8 cellular contexts compared by ENCODE assay signal in genomic region chr2:108678198-108678651, GRCh38. TPM values are rescaled to one million over a fixed set of nuclear protein-coding genes. Genes with fewer than 3 reads are reported as not detected.
DNase-seq lines count a peak whose midpoint lies in the region; TF ChIP-seq lines count a peak whose summit lies in the region.
"Not testable (repeated sequence)": the region's sequence is repeated elsewhere in the genome, so short reads cannot be mapped to it uniquely, and the experiment has no call there.

No MANE protein-coding gene starts in this region.

- peaks cover 11% of the 10 kb centered on the region for H3K4me1 ChIP-seq in ACC112 (ENCODE audit: control insufficient read depth, insufficient read depth, low read length, unreplicated experiment)
- H3K4me1 ChIP-seq in PC-9 (replicated peaks; ENCODE audit: insufficient read depth): peaks cover 25% of the 10 kb centered on the region
- H3K4me1 ChIP-seq in esophagus muscularis mucosa: peaks cover 0 to 38% (median 27%) of the 10 kb centered on the region in 4 donors

- H3K27me3 ChIP-seq in ACC112 (ENCODE audit: insufficient read depth, low read length); PC-9 (ENCODE audit: insufficient read depth, low read depth); esophagus muscularis mucosa: not testable (repeated sequence)

- H3K4me2 ChIP-seq in PC-9: peak overlapping the region; percentile 75

- not testable (repeated sequence) for H3K9me3 ChIP-seq in PC-9 (ENCODE audit: insufficient read depth, low read depth); esophagus muscularis mucosa

- H3K4me3 Mint-ChIP-seq in activated T-helper 2 cell treated with anti-CD3 and anti-CD28 coated beads, Interferon-gamma antibody, Interleukin-2, Interleukin-4, amounts not matched to agents 10 μg/mL and 5 μg/mL and 100 μg/mL, durations not matched to agents 14 hours and 24 hours and 36 hours (ENCODE audit: low read depth); progenitor cell of endocrine pancreas (ENCODE audit: low read depth): not testable (repeated sequence)

- peak overlapping the region; percentile 43 for H3K27ac Mint-ChIP-seq in activated T-helper 2 cell treated with anti-CD3 and anti-CD28 coated beads, Interferon-gamma antibody, Interleukin-2, Interleukin-4, amounts not matched to agents 10 μg/mL and 5 μg/mL and 100 μg/mL, durations not matched to agents 14 hours and 24 hours and 36 hours
- peak overlapping the region; percentile 82 for H3K27ac Mint-ChIP-seq in progenitor cell of endocrine pancreas

- intact Hi-C loops in PC-9 (cut with micrococcal nuclease; ENCODE audit: unreplicated experiment); activated T-helper 2 cell treated with anti-CD3 and anti-CD28 coated beads, Interferon-gamma antibody, Interleukin-2, Interleukin-4, amounts not matched to agents 10 μg/mL and 5 μg/mL and 100 μg/mL, durations not matched to agents 14 hours and 24 hours and 36 hours (cut with micrococcal nuclease); esophagus muscularis mucosa (cut with DNase I): not testable (repeated sequence)

- H3K9me3 Mint-ChIP-seq in activated T-helper 2 cell treated with anti-CD3 and anti-CD28 coated beads, Interferon-gamma antibody, Interleukin-2, Interleukin-4, amounts not matched to agents 10 μg/mL and 5 μg/mL and 100 μg/mL, durations not matched to agents 14 hours and 24 hours and 36 hours; progenitor cell of endocrine pancreas (ENCODE audit: low read depth): not testable (repeated sequence)

- CTCF ChIA-PET in PC-9 (lab: Charles Lee): not testable (repeated sequence)

- POLR2A ChIA-PET in PC-9 (lab: Charles Lee; ENCODE audit: unreplicated experiment): not testable (repeated sequence)

- BruUV-seq in PC-9 (replicated peaks; lab: Mats Ljungman, UMichigan): not testable (repeated sequence)

- H3K4me3 ChIP-seq in ACC112 (ENCODE audit: low read depth, low read length); esophagus muscularis mucosa: not testable (repeated sequence)
- peak overlapping the region; percentile 41; the same call in 1 of the 2 replicates for H3K4me3 ChIP-seq in PC-9

- not testable (repeated sequence) for H4K20me1 ChIP-seq in PC-9 (ENCODE audit: insufficient read depth)

- not testable (repeated sequence) for TF ChIP-seq POLR2A in esophagus muscularis mucosa (IDR thresholded peaks at IDR 0.05; ENCODE audit: low read depth)

- not testable (repeated sequence) for H3K9me2 ChIP-seq in PC-9 (ENCODE audit: insufficient read depth)

- WGBS in esophagus muscularis mucosa: 35% methylated on average over 4 of the region's 4 CpGs

- H3F3A ChIP-seq in PC-9 (ENCODE audit: insufficient read depth, low read depth): peaks cover 11% of the 10 kb centered on the region; the same call in 1 of the 2 replicates

- not testable (repeated sequence) for H3K79me2 ChIP-seq in ACC112 (ENCODE audit: control insufficient read depth, insufficient read depth, low read length, unreplicated experiment); PC-9 (ENCODE audit: low read depth)

- H3K36me3 ChIP-seq in ACC112 (ENCODE audit: insufficient read depth, low read length); PC-9 (ENCODE audit: low read depth): not testable (repeated sequence)
- H3K36me3 ChIP-seq in esophagus muscularis mucosa: peaks cover 4 to 53% (median 24%) of the 10 kb centered on the region in 4 donors

- H3K27ac ChIP-seq in ACC112 (ENCODE audit: low read depth, low read length) (peak overlapping the region; percentile 40; the same call in 1 of the 2 replicates), PC-9 (peak overlapping the region; percentile 82), esophagus muscularis mucosa (replicated peaks in 1 of 4) (peak overlapping the region; percentile 6 to 63 (median 36))

- peaks cover 38% of the 10 kb centered on the region for H3K36me3 Mint-ChIP-seq in activated T-helper 2 cell treated with anti-CD3 and anti-CD28 coated beads, Interferon-gamma antibody, Interleukin-2, Interleukin-4, amounts not matched to agents 10 μg/mL and 5 μg/mL and 100 μg/mL, durations not matched to agents 14 hours and 24 hours and 36 hours (ENCODE audit: low read depth)
- H3K36me3 Mint-ChIP-seq in progenitor cell of endocrine pancreas (ENCODE audit: insufficient read depth): not testable (repeated sequence)

- not testable (repeated sequence) for H2AFZ ChIP-seq in ACC112 (ENCODE audit: low read length, unreplicated experiment)
- 0 out of 2 replicates have a peak overlapping the region, but pooled peaks have one; percentile 52 for H2AFZ ChIP-seq in PC-9

- not testable (repeated sequence) for TF ChIP-seq CTCF in PC-9 (conservative IDR thresholded peaks at IDR 0.05); esophagus muscularis mucosa (IDR thresholded peaks at IDR 0.05); progenitor cell of endocrine pancreas (IDR thresholded peaks at IDR 0.05; ENCODE audit: unreplicated experiment)

- not testable (repeated sequence) for TF ChIP-seq EP300 in esophagus muscularis mucosa (IDR thresholded peaks at IDR 0.05)

- not testable (repeated sequence) for H3K27me3 Mint-ChIP-seq in activated T-helper 2 cell treated with anti-CD3 and anti-CD28 coated beads, Interferon-gamma antibody, Interleukin-2, Interleukin-4, amounts not matched to agents 10 μg/mL and 5 μg/mL and 100 μg/mL, durations not matched to agents 14 hours and 24 hours and 36 hours (ENCODE audit: low read depth); progenitor cell of endocrine pancreas

- peaks cover 17% of the 10 kb centered on the region for H3K4me1 Mint-ChIP-seq in activated T-helper 2 cell treated with anti-CD3 and anti-CD28 coated beads, Interferon-gamma antibody, Interleukin-2, Interleukin-4, amounts not matched to agents 10 μg/mL and 5 μg/mL and 100 μg/mL, durations not matched to agents 14 hours and 24 hours and 36 hours (ENCODE audit: low read depth)
- peaks cover 16% of the 10 kb centered on the region for H3K4me1 Mint-ChIP-seq in progenitor cell of endocrine pancreas (ENCODE audit: low read depth)

- DNase-seq in GM03348 (ENCODE audit: low spot score): peak; percentile 35
- DNase-seq in NCI-H128 (lab: John Stamatoyannopoulos, UW; ENCODE audit: unreplicated experiment): peak; percentile 19
- peak; percentile 19 to 83 for DNase-seq in PC-9
- DNase-seq in activated T-helper 2 cell treated with anti-CD3 and anti-CD28 coated beads, Interferon-gamma antibody, Interleukin-2, Interleukin-4, amounts not matched to agents 10 μg/mL and 5 μg/mL and 100 μg/mL, durations not matched to agents 14 hours and 24 hours and 36 hours (ENCODE audit: low spot score); esophagus muscularis mucosa (ENCODE audit: extremely low spot score); progenitor cell of endocrine pancreas (ENCODE audit: low spot score, unreplicated experiment): not testable (repeated sequence)
- DNase-seq in kidney tubule cell (ENCODE audit: low spot score): peak; percentile 50

RNA-seq across cellular contexts. Expression of gene RANBP2, which starts 41.1 kb away (rescaled TPM):
- total RNA-seq in PC-9 (2021) (37.6 and 47.5 TPM in 2 replicates), esophagus muscularis mucosa (10 to 100 TPM; 58.8 to 72.5 (median 68.3) TPM), progenitor cell of endocrine pancreas (77.9 and 82.1 TPM in 2 replicates)
- 70.0 and 72.4 TPM in 2 replicates for total RNA-seq in activated T-helper 2 cell treated with anti-CD3 and anti-CD28 coated beads, Interferon-gamma antibody, Interleukin-2, Interleukin-4, amounts not matched to agents 10 μg/mL and 5 μg/mL and 100 μg/mL, durations not matched to agents 14 hours and 24 hours and 36 hours
